ENCODE assay signal across 21 cellular contexts in the genomic region with DNA sequence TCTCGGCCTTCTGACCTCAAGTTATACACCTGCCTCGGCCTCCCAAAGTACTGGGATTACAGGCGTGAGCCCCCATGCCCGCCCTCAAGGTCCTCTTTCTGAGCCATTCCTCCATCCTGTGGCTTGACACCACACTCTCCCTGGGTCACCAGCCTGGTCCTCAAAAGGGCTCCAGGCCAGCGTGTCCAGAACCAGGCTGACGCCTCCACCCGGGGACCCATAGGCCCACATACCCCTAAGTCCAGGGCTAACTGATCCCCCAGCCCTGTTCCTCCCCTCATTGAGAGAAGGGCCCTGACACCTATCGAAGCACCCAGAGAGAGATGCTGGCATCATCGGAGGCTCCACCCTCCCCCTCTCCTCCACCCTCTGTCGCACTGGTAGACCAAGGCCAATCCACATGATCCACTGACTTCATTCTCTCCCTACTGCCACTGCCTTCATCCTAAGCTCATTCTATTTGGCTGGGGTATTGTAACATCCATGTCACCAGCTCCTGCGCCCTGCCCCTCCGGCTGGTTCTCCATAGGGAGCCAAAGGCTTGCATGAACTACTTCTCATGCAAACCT. TPM values are rescaled to one million over a fixed set of nuclear protein-coding genes. Genes with fewer than 3 reads are reported as not detected.
"Had no signal": no experiment of that assay in that cellular context is flagged by ENCODE, and none has a peak within 500 bp of the region (broad histone marks: within the 10 kb centered on the region; RNA-seq: fewer than 3 reads in every experiment).

No MANE protein-coding gene starts in this region.

- ATAC-seq: esophagus mucosa; gastrocnemius medialis; naive thymus-derived CD8-positive, alpha-beta T cell; WTC11 had no signal

- H3K9me3 Mint-ChIP-seq: activated CD4-positive, alpha-beta memory T cell treated with anti-CD3 and anti-CD28 coated beads, Interleukin-2, amount 10 ng/mL, durations not matched to agents 7 days and 5 days; activated T-helper 2 cell treated with anti-CD3 and anti-CD28 coated beads, Interferon-gamma antibody, Interleukin-2, Interleukin-4, amounts not matched to agents 10 μg/mL and 5 μg/mL and 100 μg/mL, durations not matched to agents 14 hours and 24 hours and 36 hours; memory B cell; naive thymus-derived CD8-positive, alpha-beta T cell; stimulated activated naive CD8-positive, alpha-beta T cell treated with anti-CD3 and anti-CD28 coated beads, Interleukin-15, Interleukin-2, amounts not matched to agents 100 ng/mL and 50 ng/mL, for 24 hours; T-helper 2 cell treated with Interferon-gamma antibody and Interleukin-4, amounts not matched to agents 5 μg/mL and 100 μg/mL, for 36 hours; WTC11 had no signal

- H3K9me3 ChIP-seq: ascending aorta, gastrocnemius medialis, heart left ventricle, left ventricle myocardium inferior, SK-N-SH, transverse colon had no signal

- H3K36me3 Mint-ChIP-seq: memory B cell; naive thymus-derived CD8-positive, alpha-beta T cell; WTC11 had no signal

- H3K27ac ChIP-seq: ascending aorta, gastrocnemius medialis, heart left ventricle, left ventricle myocardium inferior, transverse colon had no signal

- H3K27me3 ChIP-seq: ascending aorta, gastrocnemius medialis, heart left ventricle, transverse colon had no signal

- H3K36me3 ChIP-seq: ascending aorta, gastrocnemius medialis, heart left ventricle, left ventricle myocardium inferior, transverse colon had no signal

- DNase-seq: activated CD4-positive, alpha-beta memory T cell treated with anti-CD3 and anti-CD28 coated beads, Interleukin-2, amount 10 ng/mL, durations not matched to agents 7 days and 5 days; activated CD4-positive, alpha-beta T cell treated with anti-CD3 and anti-CD28 coated beads for 48 hours; activated naive CD4-positive, alpha-beta T cell treated with anti-CD3 and anti-CD28 coated beads, Interleukin-2, amount 50 U/mL, for 16 hours; activated T-cell treated with anti-CD3 and anti-CD28 coated beads, Interleukin-2, amount 50 U/mL, for 1 hour; cortex of kidney; effector CD4-positive, alpha-beta T cell; gastrocnemius medialis; left ventricle myocardium inferior; naive thymus-derived CD8-positive, alpha-beta T cell; nucleus accumbens; retina; transverse colon had no signal

- H3K4me1 Mint-ChIP-seq: activated CD4-positive, alpha-beta memory T cell treated with anti-CD3 and anti-CD28 coated beads, Interleukin-2, amount 10 ng/mL, durations not matched to agents 7 days and 5 days had no signal

- H3K4me1 ChIP-seq: gastrocnemius medialis had no signal

- H3K27me3 Mint-ChIP-seq: stimulated activated naive CD8-positive, alpha-beta T cell treated with anti-CD3 and anti-CD28 coated beads, Interleukin-15, Interleukin-2, amounts not matched to agents 100 ng/mL and 50 ng/mL, for 24 hours had no signal

- H3K4me3 ChIP-seq: ascending aorta, gastrocnemius medialis, heart left ventricle, left ventricle myocardium inferior, transverse colon had no signal

- H3K4me3 Mint-ChIP-seq: activated CD4-positive, alpha-beta memory T cell treated with anti-CD3 and anti-CD28 coated beads, Interleukin-2, amount 10 ng/mL, durations not matched to agents 7 days and 5 days; memory B cell; naive thymus-derived CD8-positive, alpha-beta T cell; stimulated activated naive CD8-positive, alpha-beta T cell treated with anti-CD3 and anti-CD28 coated beads, Interleukin-15, Interleukin-2, amounts not matched to agents 100 ng/mL and 50 ng/mL, for 24 hours; T-helper 2 cell treated with Interferon-gamma antibody and Interleukin-4, amounts not matched to agents 5 μg/mL and 100 μg/mL, for 36 hours; WTC11 had no signal

- H3K27ac Mint-ChIP-seq: activated CD4-positive, alpha-beta memory T cell treated with anti-CD3 and anti-CD28 coated beads, Interleukin-2, amount 10 ng/mL, durations not matched to agents 7 days and 5 days; activated T-helper 2 cell treated with anti-CD3 and anti-CD28 coated beads, Interferon-gamma antibody, Interleukin-2, Interleukin-4, amounts not matched to agents 10 μg/mL and 5 μg/mL and 100 μg/mL, durations not matched to agents 14 hours and 24 hours and 36 hours; memory B cell; stimulated activated naive CD8-positive, alpha-beta T cell treated with anti-CD3 and anti-CD28 coated beads, Interleukin-15, Interleukin-2, amounts not matched to agents 100 ng/mL and 50 ng/mL, for 24 hours; T-helper 2 cell treated with Interferon-gamma antibody and Interleukin-4, amounts not matched to agents 5 μg/mL and 100 μg/mL, for 36 hours had no signal

RNA-seq across cellular contexts. Expression of a gene that starts 46.7 kb away (rescaled TPM):
- total RNA-seq: activated CD4-positive, alpha-beta memory T cell treated with anti-CD3 and anti-CD28 coated beads, Interleukin-2, amount 10 ng/mL, durations not matched to agents 7 days and 5 days; activated T-helper 2 cell treated with anti-CD3 and anti-CD28 coated beads, Interferon-gamma antibody, Interleukin-2, Interleukin-4, amounts not matched to agents 10 μg/mL and 5 μg/mL and 100 μg/mL, durations not matched to agents 14 hours and 24 hours and 36 hours; ascending aorta; esophagus mucosa; gastrocnemius medialis; heart left ventricle; left ventricle myocardium inferior; naive thymus-derived CD8-positive, alpha-beta T cell; transverse colon had no signal
- polyA plus RNA-seq: heart left ventricle; naive thymus-derived CD8-positive, alpha-beta T cell had no signal
